ENCODE assay signal across 1 cellular context in genomic region chr5:42390115-42390514, GRCh38.
TF ChIP-seq lines count a peak whose summit lies in the region.

No MANE protein-coding gene starts in this region.

TF ChIP-seq in HepG2, 621 proteins besides CTCF, POLR2A, EP300 and RAD21 (continued from another document):
- TF ChIP-seq SIX1 (CRISPR knock-in tag; IDR thresholded peaks at IDR 0.05; ENCODE audit: borderline replicate concordance) = no peak
